8 cellular contexts compared by ENCODE assay signal in genomic region chr10:5292196-5292735, GRCh38.
DNase-seq lines count a peak whose midpoint lies in the region; ATAC-seq and TF ChIP-seq lines count a peak whose summit lies in the region.

No MANE protein-coding gene starts in this region.

- H3K36me3 ChIP-seq in SK-N-MC (ENCODE audit: insufficient read depth, low read length), result no peaks in the 10 kb centered on the region

- 0 out of 2 replicates have a peak overlapping the region, but pooled peaks have one; percentile 31 for H3K27ac ChIP-seq in SK-N-MC
- peak overlapping the region; percentile 50 to 72 for H3K27ac ChIP-seq in coronary artery

- H3K9ac ChIP-seq in SK-N-MC (ENCODE audit: insufficient read length), result no peak overlapping the region

- POLR2A ChIA-PET in WTC11 (lab: Charles Lee), result interaction anchor here (0.6 kb wide), 1 partner anchor 599 kb away, joined by 5 read pairs; no protein-coding TSS in a partner anchor

- no peak for DNase-seq in HFFc6
- DNase-seq in SK-N-MC (ENCODE audit: low read depth, low spot score), result no peak
- no peak for DNase-seq in coronary artery (ENCODE audit: low spot score)
- no peak for DNase-seq in sciatic nerve (ENCODE audit: low spot score)
- DNase-seq in WTC11 (ENCODE audit: low spot score), result no peak
- DNase-seq in D341Med (ENCODE audit: low spot score), result no peak
- DNase-seq in ecto neural progenitor cell (ENCODE audit: low spot score), result no peak
- no peak for DNase-seq in EL

- CTCF ChIA-PET in WTC11 (lab: Charles Lee), result no interaction called here

- H3K36me3 Mint-ChIP-seq in HFFc6 (ENCODE audit: low read depth) (no peaks in the 10 kb centered on the region), WTC11 (no peaks in the 10 kb centered on the region)

- H3K4me3 Mint-ChIP-seq in HFFc6, result peak overlapping the region; percentile 75
- no peak overlapping the region for H3K4me3 Mint-ChIP-seq in WTC11

- no peak for TF ChIP-seq CTCF in HFFc6 (IDR thresholded peaks at IDR 0.05)
- no peak for TF ChIP-seq CTCF in coronary artery (IDR thresholded peaks at IDR 0.05)
- TF ChIP-seq CTCF in WTC11 (IDR thresholded peaks at IDR 0.05), result no peak

- H3K9me3 ChIP-seq in SK-N-MC (ENCODE audit: low read depth, low read length), result no peaks in the 10 kb centered on the region

- H3K27me3 Mint-ChIP-seq in HFFc6 (ENCODE audit: insufficient read depth) (peaks cover 3% of the 10 kb centered on the region; the same call in 1 of the 2 replicates), WTC11 (ENCODE audit: low read depth) (no peaks in the 10 kb centered on the region; the same call in 1 of the 2 replicates)

- intact Hi-C loops in sciatic nerve (cut with DNase I), result no loop called here

- H3K4me3 ChIP-seq in SK-N-MC, result no peak overlapping the region
- no peak overlapping the region for H3K4me3 ChIP-seq in coronary artery

- peaks cover 36% of the 10 kb centered on the region for H3K4me1 Mint-ChIP-seq in HFFc6 (ENCODE audit: low read depth)
- H3K4me1 Mint-ChIP-seq in WTC11, result peaks cover 22% of the 10 kb centered on the region

- H3K27ac Mint-ChIP-seq in HFFc6 (peak overlapping the region; percentile 95), WTC11 (no peak overlapping the region)

- H3K9me3 Mint-ChIP-seq in HFFc6 (no peaks in the 10 kb centered on the region), WTC11 (peaks cover 12% of the 10 kb centered on the region)

- peak; percentile 14 for ATAC-seq in sciatic nerve
- ATAC-seq in WTC11, result no peak

TF ChIP-seq in WTC11, 78 proteins besides CTCF, POLR2A, EP300 and RAD21:
- TF ChIP-seq HMGA2 (CRISPR knock-in tag; IDR thresholded peaks at IDR 0.05), result no peak
- no peak for TF ChIP-seq TCF7 (CRISPR knock-in tag; IDR thresholded peaks at IDR 0.05; ENCODE audit: low read depth)
- TF ChIP-seq IRF2 (CRISPR knock-in tag; IDR thresholded peaks at IDR 0.05; ENCODE audit: borderline replicate concordance, low read depth), result no peak
- TF ChIP-seq ESRRA (CRISPR knock-in tag; IDR thresholded peaks at IDR 0.05; ENCODE audit: borderline replicate concordance), result no peak
- no peak for TF ChIP-seq ZBTB21 (CRISPR knock-in tag; IDR thresholded peaks at IDR 0.05; ENCODE audit: borderline replicate concordance)
- no peak for TF ChIP-seq ZSCAN18 (CRISPR knock-in tag; IDR thresholded peaks at IDR 0.05)
- no peak for TF ChIP-seq MXD4 (CRISPR knock-in tag; IDR thresholded peaks at IDR 0.05; ENCODE audit: borderline replicate concordance)
- TF ChIP-seq GRHL2 (CRISPR knock-in tag; IDR thresholded peaks at IDR 0.05; ENCODE audit: insufficient replicate concordance, severe bottlenecking), result no peak
- no peak for TF ChIP-seq USF2 (CRISPR knock-in tag; IDR thresholded peaks at IDR 0.05)
- TF ChIP-seq IRF1 (CRISPR knock-in tag; IDR thresholded peaks at IDR 0.05), result no peak
- TF ChIP-seq RORB (CRISPR knock-in tag; IDR thresholded peaks at IDR 0.05), result no peak
- no peak for TF ChIP-seq PRDM15 (CRISPR knock-in tag; IDR thresholded peaks at IDR 0.05)
- TF ChIP-seq FOXP1 (CRISPR knock-in tag; IDR thresholded peaks at IDR 0.05; ENCODE audit: borderline replicate concordance), result no peak
- no peak for TF ChIP-seq MAX (CRISPR knock-in tag; IDR thresholded peaks at IDR 0.05)
- TF ChIP-seq KAT7 (CRISPR knock-in tag; IDR thresholded peaks at IDR 0.05; ENCODE audit: borderline replicate concordance), result no peak
- no peak for TF ChIP-seq ZNF425 (CRISPR knock-in tag; conservative IDR thresholded peaks at IDR 0.05)
- TF ChIP-seq SMAD3 (CRISPR knock-in tag; IDR thresholded peaks at IDR 0.05; ENCODE audit: borderline replicate concordance), result no peak
- no peak for TF ChIP-seq E2F1 (CRISPR knock-in tag; IDR thresholded peaks at IDR 0.05)
